8 cellular contexts compared by ENCODE assay signal in genomic region chr11:5689551-5689983, GRCh38.
DNase-seq lines count a peak whose midpoint lies in the region; ATAC-seq and TF ChIP-seq lines count a peak whose summit lies in the region.

Gene TRIM22 (plus strand): TSS chr11:5689790. CDS start chr11:5696233, 6,443 bp downstream.

- H3K4me3 ChIP-seq in WI38 (ENCODE audit: low read depth, low read length) = peak within 1 kb of the TSS; percentile 66
- H3K4me3 ChIP-seq in choroid plexus epithelial cell (ENCODE audit: low read depth, low read length) = peak within 1 kb of the TSS; percentile 59

- DNase-seq in AG20443 (ENCODE audit: low spot score) (peak; percentile 71), choroid plexus epithelial cell (ENCODE audit: low read depth) (peak; percentile 90), kidney tubule cell (ENCODE audit: low spot score) (peak; percentile 70), NCI-H510A (lab: John Stamatoyannopoulos, UW) (no peak)
- peak; percentile 46 to 57 for DNase-seq in stimulated activated CD4-positive, alpha-beta T cell treated with anti-CD3 and anti-CD28 coated beads, Interleukin-2, amount 100 ng/mL, for 24 hours

- TF ChIP-seq CTCF in WI38 (IDR thresholded peaks at IDR 0.05; ENCODE audit: low read depth, low read length) = no peak
- TF ChIP-seq CTCF in choroid plexus epithelial cell (conservative IDR thresholded peaks at IDR 0.05; ENCODE audit: low read depth, low read length) = no peak

- ATAC-seq in GM19397 (IDR thresholded peaks at IDR 0.05; ENCODE audit: unreplicated experiment) (peak; percentile 77), HG03469 (IDR thresholded peaks at IDR 0.05; ENCODE audit: unreplicated experiment) (peak; percentile 80)
